Comparison of ENCODE assay signal across 1 cellular context in the genomic region with DNA sequence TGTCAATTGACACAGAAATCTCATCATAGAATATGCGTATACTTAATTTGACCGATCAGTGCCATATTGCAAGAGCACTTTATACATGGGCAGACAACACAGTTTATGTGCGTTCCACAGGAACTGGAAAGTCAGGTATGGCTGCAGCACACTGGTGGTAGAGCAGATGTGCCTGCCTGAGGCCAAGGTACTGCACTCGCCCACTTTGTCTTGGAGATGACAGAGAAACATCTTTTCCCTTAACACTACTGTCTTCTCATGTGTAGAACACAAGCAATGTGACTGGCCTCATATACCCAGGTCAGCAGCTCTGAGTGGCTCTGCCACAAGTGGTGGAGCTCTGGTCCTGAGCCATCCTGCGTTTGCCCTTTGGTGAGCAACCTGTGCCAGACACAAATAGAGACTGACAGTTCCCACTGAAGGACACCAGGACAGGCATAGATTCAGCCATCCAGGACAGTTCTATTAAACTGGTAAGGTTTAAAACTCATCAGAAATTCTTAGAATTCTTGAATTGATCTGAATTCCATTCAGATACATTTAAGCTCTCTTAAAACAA.
TF ChIP-seq lines count a peak whose summit lies in the region.

No MANE protein-coding gene starts in this region.

TF ChIP-seq in SK-N-SH, 30 proteins besides CTCF, POLR2A, EP300 and RAD21 (continued from another document):
- peak; percentile 2; the same call in 1 of the 2 replicates for TF ChIP-seq PBX3 (IDR thresholded peaks at IDR 0.05)
- TF ChIP-seq POLR2AphosphoS5 (IDR thresholded peaks at IDR 0.05; ENCODE audit: low read depth, low read length), result no peak
- no peak for TF ChIP-seq FOXJ3 (CRISPR knock-in tag; IDR thresholded peaks at IDR 0.05)
- no peak for TF ChIP-seq RXRA (IDR thresholded peaks at IDR 0.05; ENCODE audit: borderline replicate concordance, low read depth)
- TF ChIP-seq MEF2A (IDR thresholded peaks at IDR 0.05; ENCODE audit: borderline replicate concordance, low read depth), result no peak
- no peak for TF ChIP-seq REST (IDR thresholded peaks at IDR 0.05; ENCODE audit: low read depth, low read length)
